1 cellular context compared by ENCODE assay signal in the genomic region with DNA sequence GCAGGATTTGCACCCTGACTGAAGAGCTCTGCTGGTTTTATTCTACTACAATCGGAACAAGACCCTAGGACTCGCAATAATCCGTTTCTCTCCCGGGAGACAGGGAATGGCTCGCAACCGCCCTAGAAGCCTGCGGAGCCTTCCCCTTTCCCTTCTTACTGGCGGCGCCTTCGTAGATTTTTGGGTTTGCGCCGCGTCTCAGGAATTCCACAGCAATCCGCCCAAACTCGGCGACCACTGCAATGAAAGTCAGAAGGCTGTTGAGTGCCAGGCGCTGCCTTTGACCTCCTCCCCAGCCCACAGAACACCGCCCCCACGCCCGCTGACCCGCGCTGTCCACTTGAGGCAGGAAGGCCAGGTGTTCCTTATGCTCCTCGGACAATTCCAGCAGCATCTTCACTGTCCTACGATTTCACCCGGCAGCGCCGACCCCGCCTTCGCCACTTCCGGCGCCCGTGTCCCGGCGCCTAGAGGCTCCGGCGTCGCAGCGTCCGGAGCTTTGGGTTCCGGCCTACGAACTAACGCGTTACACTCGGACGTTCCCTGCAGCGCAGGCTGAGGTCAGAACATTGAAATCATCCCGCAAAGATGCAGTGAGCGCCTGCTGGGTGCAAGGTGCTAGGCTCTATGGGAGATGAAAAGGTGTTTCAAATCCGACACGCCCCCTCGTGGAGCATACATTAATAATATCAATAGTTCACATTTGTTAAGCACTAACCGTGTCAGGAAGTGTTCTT.
TF ChIP-seq lines count a peak whose summit lies in the region.

A gene (minus strand): TSS at position 439 of the 737 bp plus-strand sequence. CDS start 45 bp downstream, at position 394.

TF ChIP-seq in HepG2, 621 proteins besides CTCF, POLR2A, EP300 and RAD21 (continued from another document):
- TF ChIP-seq POGZ (CRISPR knock-in tag; IDR thresholded peaks at IDR 0.05) (peak; percentile 100), MEIS2 (CRISPR knock-in tag; IDR thresholded peaks at IDR 0.05) (peak; percentile 35; the same call in 1 of the 2 replicates), MED13 (CRISPR knock-in tag; IDR thresholded peaks at IDR 0.05) (peak; percentile 59; the same call in 1 of the 2 replicates), NFKBIZ (CRISPR knock-in tag; IDR thresholded peaks at IDR 0.05) (peak; percentile 96), SYNCRIP (IDR thresholded peaks at IDR 0.05; ENCODE audit: insufficient read depth, low read depth, low read length) (no peak), BCL6 (CRISPR knock-in tag; IDR thresholded peaks at IDR 0.05) (peak; percentile 75), MBNL3 (CRISPR knock-in tag; conservative IDR thresholded peaks at IDR 0.05) (no peak), REXO4 (CRISPR knock-in tag; IDR thresholded peaks at IDR 0.05; ENCODE audit: borderline replicate concordance) (no peak), KLF6 (CRISPR knock-in tag; IDR thresholded peaks at IDR 0.05) (no peak), SP4 (CRISPR knock-in tag; IDR thresholded peaks at IDR 0.05) (peak; percentile 82), HCFC1 (IDR thresholded peaks at IDR 0.05; ENCODE audit: low read depth, low read length) (peak; percentile 68; the same call in 1 of the 2 replicates), RBFOX2 (IDR thresholded peaks at IDR 0.05; ENCODE audit: low read depth, low read length) (peak; percentile 78)
- TF ChIP-seq, protein P1, sequence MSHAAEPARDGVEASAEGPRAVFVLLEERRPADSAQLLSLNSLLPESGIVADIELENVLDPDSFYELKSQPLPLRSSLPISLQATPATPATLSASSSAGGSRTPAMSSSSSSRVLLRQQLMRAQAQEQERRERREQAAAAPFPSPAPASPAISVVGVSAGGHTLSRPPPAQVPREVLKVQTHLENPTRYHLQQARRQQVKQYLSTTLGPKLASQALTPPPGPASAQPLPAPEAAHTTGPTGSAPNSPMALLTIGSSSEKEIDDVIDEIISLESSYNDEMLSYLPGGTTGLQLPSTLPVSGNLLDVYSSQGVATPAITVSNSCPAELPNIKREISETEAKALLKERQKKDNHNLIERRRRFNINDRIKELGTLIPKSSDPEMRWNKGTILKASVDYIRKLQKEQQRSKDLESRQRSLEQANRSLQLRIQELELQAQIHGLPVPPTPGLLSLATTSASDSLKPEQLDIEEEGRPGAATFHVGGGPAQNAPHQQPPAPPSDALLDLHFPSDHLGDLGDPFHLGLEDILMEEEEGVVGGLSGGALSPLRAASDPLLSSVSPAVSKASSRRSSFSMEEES (CRISPR knock-in tag; IDR thresholded peaks at IDR 0.05), result 0 out of 2 replicates have a peak, but pooled peaks have one; percentile 41
- TF ChIP-seq, protein P2, sequence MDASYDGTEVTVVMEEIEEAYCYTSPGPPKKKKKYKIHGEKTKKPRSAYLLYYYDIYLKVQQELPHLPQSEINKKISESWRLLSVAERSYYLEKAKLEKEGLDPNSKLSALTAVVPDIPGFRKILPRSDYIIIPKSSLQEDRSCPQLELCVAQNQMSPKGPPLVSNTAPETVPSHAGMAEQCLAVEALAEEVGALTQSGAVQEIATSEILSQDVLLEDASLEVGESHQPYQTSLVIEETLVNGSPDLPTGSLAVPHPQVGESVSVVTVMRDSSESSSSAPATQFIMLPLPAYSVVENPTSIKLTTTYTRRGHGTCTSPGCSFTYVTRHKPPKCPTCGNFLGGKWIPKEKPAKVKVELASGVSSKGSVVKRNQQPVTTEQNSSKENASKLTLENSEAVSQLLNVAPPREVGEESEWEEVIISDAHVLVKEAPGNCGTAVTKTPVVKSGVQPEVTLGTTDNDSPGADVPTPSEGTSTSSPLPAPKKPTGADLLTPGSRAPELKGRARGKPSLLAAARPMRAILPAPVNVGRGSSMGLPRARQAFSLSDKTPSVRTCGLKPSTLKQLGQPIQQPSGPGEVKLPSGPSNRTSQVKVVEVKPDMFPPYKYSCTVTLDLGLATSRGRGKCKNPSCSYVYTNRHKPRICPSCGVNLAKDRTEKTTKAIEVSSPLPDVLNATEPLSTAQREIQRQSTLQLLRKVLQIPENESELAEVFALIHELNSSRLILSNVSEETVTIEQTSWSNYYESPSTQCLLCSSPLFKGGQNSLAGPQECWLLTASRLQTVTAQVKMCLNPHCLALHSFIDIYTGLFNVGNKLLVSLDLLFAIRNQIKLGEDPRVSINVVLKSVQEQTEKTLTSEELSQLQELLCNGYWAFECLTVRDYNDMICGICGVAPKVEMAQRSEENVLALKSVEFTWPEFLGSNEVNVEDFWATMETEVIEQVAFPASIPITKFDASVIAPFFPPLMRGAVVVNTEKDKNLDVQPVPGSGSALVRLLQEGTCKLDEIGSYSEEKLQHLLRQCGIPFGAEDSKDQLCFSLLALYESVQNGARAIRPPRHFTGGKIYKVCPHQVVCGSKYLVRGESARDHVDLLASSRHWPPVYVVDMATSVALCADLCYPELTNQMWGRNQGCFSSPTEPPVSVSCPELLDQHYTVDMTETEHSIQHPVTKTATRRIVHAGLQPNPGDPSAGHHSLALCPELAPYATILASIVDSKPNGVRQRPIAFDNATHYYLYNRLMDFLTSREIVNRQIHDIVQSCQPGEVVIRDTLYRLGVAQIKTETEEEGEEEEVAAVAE (CRISPR knock-in tag; IDR thresholded peaks at IDR 0.05; ENCODE audit: borderline replicate concordance), result peak; percentile 53; the same call in 1 of the 2 replicates
